In genomic region chr3:58021072-58021959, GRCh38 we compare ENCODE assay signal across 1 cellular context.
TF ChIP-seq lines count a peak whose summit lies in the region.

No MANE protein-coding gene starts in this region.

TF ChIP-seq in HepG2, 621 proteins besides CTCF, POLR2A, EP300 and RAD21 (continued from another document and continues in another):
- TF ChIP-seq ZNF574 (CRISPR knock-in tag; IDR thresholded peaks at IDR 0.05) (peak; percentile 57; the same call in 1 of the 2 replicates), NR2F2 (IDR thresholded peaks at IDR 0.05; ENCODE audit: borderline replicate concordance, low read depth) (peak; percentile 72; the same call in 1 of the 2 replicates), PITX1 (CRISPR knock-in tag; IDR thresholded peaks at IDR 0.05) (peak; percentile 94), ZNF224 (CRISPR knock-in tag; IDR thresholded peaks at IDR 0.05) (no peak), ATF3 (CRISPR knock-in tag; IDR thresholded peaks at IDR 0.05) (no peak), NKX3-1 (CRISPR knock-in tag; IDR thresholded peaks at IDR 0.05) (no peak), NR2F6 (IDR thresholded peaks at IDR 0.05) (peak; percentile 65), NR2F6 (CRISPR knock-in tag; IDR thresholded peaks at IDR 0.05) (peak; percentile 65), ZFP1 (CRISPR knock-in tag; IDR thresholded peaks at IDR 0.05) (no peak), ONECUT2 (CRISPR knock-in tag; IDR thresholded peaks at IDR 0.05) (0 out of 2 replicates have a peak, but pooled peaks have one; percentile 25), ZBTB26 (CRISPR knock-in tag; IDR thresholded peaks at IDR 0.05; ENCODE audit: borderline replicate concordance) (0 out of 2 replicates have a peak, but pooled peaks have one; percentile 36), RXRB (CRISPR knock-in tag; IDR thresholded peaks at IDR 0.05; ENCODE audit: borderline replicate concordance) (peak; percentile 91), ZBTB20 (CRISPR knock-in tag; IDR thresholded peaks at IDR 0.05; ENCODE audit: borderline replicate concordance, low read depth) (0 out of 2 replicates have a peak, but pooled peaks have one; percentile 56), PHF21A (CRISPR knock-in tag; IDR thresholded peaks at IDR 0.05) (peak; percentile 82), DZIP1 (CRISPR knock-in tag; IDR thresholded peaks at IDR 0.05) (no peak), KDM6A (CRISPR knock-in tag; IDR thresholded peaks at IDR 0.05; ENCODE audit: low read depth) (peak; percentile 50), TFDP2 (CRISPR knock-in tag; IDR thresholded peaks at IDR 0.05) (0 out of 2 replicates have a peak, but pooled peaks have one; percentile 37), HNF4G (IDR thresholded peaks at IDR 0.05; ENCODE audit: borderline replicate concordance, low read depth, low read length) (peak; percentile 85; the same call in 1 of the 2 replicates), HNF4G (CRISPR knock-in tag; IDR thresholded peaks at IDR 0.05; ENCODE audit: borderline replicate concordance, low read depth) (peak; percentile 85), ZBTB10 (CRISPR knock-in tag; IDR thresholded peaks at IDR 0.05; ENCODE audit: borderline replicate concordance) (peak; percentile 90; the same call in 1 of the 2 replicates), ZNF24 (IDR thresholded peaks at IDR 0.05) (no peak), BRD4 (CRISPR knock-in tag; IDR thresholded peaks at IDR 0.05) (0 out of 2 replicates have a peak, but pooled peaks have one; percentile 19), CHCHD3 (CRISPR knock-in tag; IDR thresholded peaks at IDR 0.05) (no peak), KLF6 (CRISPR knock-in tag; IDR thresholded peaks at IDR 0.05) (no peak), SALL2 (CRISPR knock-in tag; IDR thresholded peaks at IDR 0.05) (peak; percentile 74; the same call in 1 of the 2 replicates), DR1 (CRISPR knock-in tag; IDR thresholded peaks at IDR 0.05) (no peak), HNRNPL (IDR thresholded peaks at IDR 0.05; ENCODE audit: low read depth, low read length) (no peak), ZFP36L2 (CRISPR knock-in tag; IDR thresholded peaks at IDR 0.05) (no peak), ZNF597 (CRISPR knock-in tag; IDR thresholded peaks at IDR 0.05) (no peak), U2AF2 (IDR thresholded peaks at IDR 0.05; ENCODE audit: low read depth, low read length) (no peak), TFAP4 (IDR thresholded peaks at IDR 0.05; ENCODE audit: borderline replicate concordance, low read depth) (peak; percentile 60; the same call in 1 of the 2 replicates), BORCS8-MEF2B (CRISPR knock-in tag; IDR thresholded peaks at IDR 0.05) (no peak), AHR (CRISPR knock-in tag; IDR thresholded peaks at IDR 0.05) (no peak), ZMYM2 (CRISPR knock-in tag; IDR thresholded peaks at IDR 0.05) (no peak), SAP130 (CRISPR knock-in tag; IDR thresholded peaks at IDR 0.05; ENCODE audit: low read depth) (peak; percentile 77), LCORL (IDR thresholded peaks at IDR 0.05) (no peak), LCORL (CRISPR knock-in tag; IDR thresholded peaks at IDR 0.05) (peak; percentile 97), ARNT (IDR thresholded peaks at IDR 0.05) (no peak), CHD2 (IDR thresholded peaks at IDR 0.05; ENCODE audit: low read depth, low read length) (no peak), PHF5A (CRISPR knock-in tag; IDR thresholded peaks at IDR 0.05; ENCODE audit: low read depth, unreplicated experiment) (no peak), CEBPB (IDR thresholded peaks at IDR 0.05; ENCODE audit: borderline replicate concordance, low read depth, low read length) (no peak), NFIC (IDR thresholded peaks at IDR 0.05; ENCODE audit: low read length) (no peak), ZNF569 (CRISPR knock-in tag; IDR thresholded peaks at IDR 0.05; ENCODE audit: borderline replicate concordance) (no peak), FOXK2 (IDR thresholded peaks at IDR 0.05) (no peak), ZNF281 (CRISPR knock-in tag; IDR thresholded peaks at IDR 0.05; ENCODE audit: borderline replicate concordance) (peak; percentile 42; the same call in 1 of the 2 replicates), ZNF567 (CRISPR knock-in tag; IDR thresholded peaks at IDR 0.05; ENCODE audit: borderline replicate concordance) (0 out of 2 replicates have a peak, but pooled peaks have one; percentile 49), ZXDC (CRISPR knock-in tag; IDR thresholded peaks at IDR 0.05) (no peak), KDM4B (CRISPR knock-in tag; IDR thresholded peaks at IDR 0.05) (no peak)
